Comparison of ENCODE assay signal across 8 cellular contexts in genomic region chr10:14653271-14654161, GRCh38.
DNase-seq lines count a peak whose midpoint lies in the region; ATAC-seq lines count a peak whose summit lies in the region.

No MANE protein-coding gene starts in this region.

- H4K20me1 ChIP-seq in BLaER1: no peaks in the 10 kb centered on the region

- no peak overlapping the region for H3K4me3 Mint-ChIP-seq in activated T-helper 1 cell treated with anti-CD3 and anti-CD28 coated beads, Interleukin-12 subunit alpha, Interleukin-12 subunit beta, Interleukin-2, Interleukin-4 antibody, amounts not matched to agents 30 ng/mL and 10 ng/mL and 1 ng/mL, durations not matched to agents 14 hours and 24 hours and 36 hours

- peak; percentile 59 for ATAC-seq in left ventricle myocardium superior
- no peak for ATAC-seq in GM18909 (IDR thresholded peaks at IDR 0.05; ENCODE audit: poor library complexity, unreplicated experiment)

- DNase-seq in HS-5 (ENCODE audit: low read depth): peak; percentile 23
- no peak for DNase-seq in activated T-helper 1 cell treated with anti-CD3 and anti-CD28 coated beads, Interleukin-12 subunit alpha, Interleukin-12 subunit beta, Interleukin-2, Interleukin-4 antibody, amounts not matched to agents 30 ng/mL and 10 ng/mL and 1 ng/mL, durations not matched to agents 14 hours and 24 hours and 36 hours (ENCODE audit: low spot score)
- no peak for DNase-seq in left ventricle myocardium superior
- no peak for DNase-seq in OCI-M2 (lab: John Stamatoyannopoulos, UW; ENCODE audit: unreplicated experiment)
- no peak for DNase-seq in cerebellar cortex (ENCODE audit: low spot score)

- H3K27me3 ChIP-seq in BLaER1 (no peaks in the 10 kb centered on the region), skeletal muscle satellite cell (ENCODE audit: control insufficient read depth, insufficient read depth, low read length) (peaks cover 35% of the 10 kb centered on the region)

- H3K9ac ChIP-seq in BLaER1: no peak overlapping the region
- H3K9ac ChIP-seq in skeletal muscle satellite cell (ENCODE audit: low read depth, low read length): no peak overlapping the region

- H3K36me3 ChIP-seq in BLaER1 (no peaks in the 10 kb centered on the region), skeletal muscle satellite cell (ENCODE audit: insufficient read depth, low read length) (no peaks in the 10 kb centered on the region)

- H3K27me3 Mint-ChIP-seq in activated T-helper 1 cell treated with anti-CD3 and anti-CD28 coated beads, Interleukin-12 subunit alpha, Interleukin-12 subunit beta, Interleukin-2, Interleukin-4 antibody, amounts not matched to agents 30 ng/mL and 10 ng/mL and 1 ng/mL, durations not matched to agents 14 hours and 24 hours and 36 hours (ENCODE audit: insufficient read depth): no peaks in the 10 kb centered on the region

- intact Hi-C loops in activated T-helper 1 cell treated with anti-CD3 and anti-CD28 coated beads, Interleukin-12 subunit alpha, Interleukin-12 subunit beta, Interleukin-2, Interleukin-4 antibody, amounts not matched to agents 30 ng/mL and 10 ng/mL and 1 ng/mL, durations not matched to agents 14 hours and 24 hours and 36 hours (cut with micrococcal nuclease): no loop called here
- intact Hi-C loops in left ventricle myocardium superior (cut with micrococcal nuclease): no loop called here

- H3K9me3 Mint-ChIP-seq in activated T-helper 1 cell treated with anti-CD3 and anti-CD28 coated beads, Interleukin-12 subunit alpha, Interleukin-12 subunit beta, Interleukin-2, Interleukin-4 antibody, amounts not matched to agents 30 ng/mL and 10 ng/mL and 1 ng/mL, durations not matched to agents 14 hours and 24 hours and 36 hours: peaks cover 11% of the 10 kb centered on the region

- H3K4me2 ChIP-seq in BLaER1: peak overlapping the region; percentile 81
- peak overlapping the region; percentile 29 for H3K4me2 ChIP-seq in skeletal muscle satellite cell (ENCODE audit: low read length)

- peaks cover 8% of the 10 kb centered on the region; the same call in 1 of the 2 replicates for H3K9me3 ChIP-seq in BLaER1
- H3K9me3 ChIP-seq in skeletal muscle satellite cell (replicated peaks; ENCODE audit: low read length): no peaks in the 10 kb centered on the region

- H3K27ac ChIP-seq in BLaER1: no peak overlapping the region

- H3K4me3 ChIP-seq in BLaER1 (no peak overlapping the region), skeletal muscle satellite cell (ENCODE audit: low read length) (no peak overlapping the region)

- peaks cover 81% of the 10 kb centered on the region for H3K4me1 Mint-ChIP-seq in activated T-helper 1 cell treated with anti-CD3 and anti-CD28 coated beads, Interleukin-12 subunit alpha, Interleukin-12 subunit beta, Interleukin-2, Interleukin-4 antibody, amounts not matched to agents 30 ng/mL and 10 ng/mL and 1 ng/mL, durations not matched to agents 14 hours and 24 hours and 36 hours (ENCODE audit: low read depth)

- peak overlapping the region; percentile 41 for H3K27ac Mint-ChIP-seq in activated T-helper 1 cell treated with anti-CD3 and anti-CD28 coated beads, Interleukin-12 subunit alpha, Interleukin-12 subunit beta, Interleukin-2, Interleukin-4 antibody, amounts not matched to agents 30 ng/mL and 10 ng/mL and 1 ng/mL, durations not matched to agents 14 hours and 24 hours and 36 hours

- no peaks in the 10 kb centered on the region for H3K36me3 Mint-ChIP-seq in activated T-helper 1 cell treated with anti-CD3 and anti-CD28 coated beads, Interleukin-12 subunit alpha, Interleukin-12 subunit beta, Interleukin-2, Interleukin-4 antibody, amounts not matched to agents 30 ng/mL and 10 ng/mL and 1 ng/mL, durations not matched to agents 14 hours and 24 hours and 36 hours (ENCODE audit: low read depth)

- H3K4me1 ChIP-seq in BLaER1: peaks cover 68% of the 10 kb centered on the region
- no peaks in the 10 kb centered on the region for H3K4me1 ChIP-seq in skeletal muscle satellite cell (ENCODE audit: control insufficient read depth, insufficient read depth, low read length)
